1 cellular context compared by ENCODE assay signal in genomic region chr1:30845891-30846290, GRCh38.
TF ChIP-seq lines count a peak whose summit lies in the region.

No MANE protein-coding gene starts in this region.

TF ChIP-seq in WTC11, 78 proteins besides CTCF, POLR2A, EP300 and RAD21:
- TF ChIP-seq, protein P1, sequence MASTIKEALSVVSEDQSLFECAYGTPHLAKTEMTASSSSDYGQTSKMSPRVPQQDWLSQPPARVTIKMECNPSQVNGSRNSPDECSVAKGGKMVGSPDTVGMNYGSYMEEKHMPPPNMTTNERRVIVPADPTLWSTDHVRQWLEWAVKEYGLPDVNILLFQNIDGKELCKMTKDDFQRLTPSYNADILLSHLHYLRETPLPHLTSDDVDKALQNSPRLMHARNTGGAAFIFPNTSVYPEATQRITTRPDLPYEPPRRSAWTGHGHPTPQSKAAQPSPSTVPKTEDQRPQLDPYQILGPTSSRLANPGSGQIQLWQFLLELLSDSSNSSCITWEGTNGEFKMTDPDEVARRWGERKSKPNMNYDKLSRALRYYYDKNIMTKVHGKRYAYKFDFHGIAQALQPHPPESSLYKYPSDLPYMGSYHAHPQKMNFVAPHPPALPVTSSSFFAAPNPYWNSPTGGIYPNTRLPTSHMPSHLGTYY (CRISPR knock-in tag; IDR thresholded peaks at IDR 0.05), result no peak
- TF ChIP-seq ZNF121 (CRISPR knock-in tag; IDR thresholded peaks at IDR 0.05) (no peak), ATF1 (CRISPR knock-in tag; IDR thresholded peaks at IDR 0.05) (no peak), USF1 (CRISPR knock-in tag; IDR thresholded peaks at IDR 0.05) (no peak), CBFB (CRISPR knock-in tag; IDR thresholded peaks at IDR 0.05; ENCODE audit: low read depth) (no peak), CREB1 (CRISPR knock-in tag; IDR thresholded peaks at IDR 0.05) (no peak), JUN (CRISPR knock-in tag; IDR thresholded peaks at IDR 0.05) (no peak), SOX15 (CRISPR knock-in tag; IDR thresholded peaks at IDR 0.05) (no peak), E2F4 (CRISPR knock-in tag; IDR thresholded peaks at IDR 0.05; ENCODE audit: borderline replicate concordance, low read depth) (no peak), ZNF219 (CRISPR knock-in tag; IDR thresholded peaks at IDR 0.05; ENCODE audit: borderline replicate concordance) (no peak), SMAD4 (CRISPR knock-in tag; IDR thresholded peaks at IDR 0.05) (no peak), NR3C1 (CRISPR knock-in tag; conservative IDR thresholded peaks at IDR 0.05; ENCODE audit: low read depth) (no peak), GTF2I (CRISPR knock-in tag; conservative IDR thresholded peaks at IDR 0.05) (no peak), JAZF1 (CRISPR knock-in tag; IDR thresholded peaks at IDR 0.05) (no peak), IRF2 (CRISPR knock-in tag; IDR thresholded peaks at IDR 0.05; ENCODE audit: borderline replicate concordance, low read depth) (no peak), HMGA2 (CRISPR knock-in tag; IDR thresholded peaks at IDR 0.05) (no peak)
- TF ChIP-seq, protein P2, sequence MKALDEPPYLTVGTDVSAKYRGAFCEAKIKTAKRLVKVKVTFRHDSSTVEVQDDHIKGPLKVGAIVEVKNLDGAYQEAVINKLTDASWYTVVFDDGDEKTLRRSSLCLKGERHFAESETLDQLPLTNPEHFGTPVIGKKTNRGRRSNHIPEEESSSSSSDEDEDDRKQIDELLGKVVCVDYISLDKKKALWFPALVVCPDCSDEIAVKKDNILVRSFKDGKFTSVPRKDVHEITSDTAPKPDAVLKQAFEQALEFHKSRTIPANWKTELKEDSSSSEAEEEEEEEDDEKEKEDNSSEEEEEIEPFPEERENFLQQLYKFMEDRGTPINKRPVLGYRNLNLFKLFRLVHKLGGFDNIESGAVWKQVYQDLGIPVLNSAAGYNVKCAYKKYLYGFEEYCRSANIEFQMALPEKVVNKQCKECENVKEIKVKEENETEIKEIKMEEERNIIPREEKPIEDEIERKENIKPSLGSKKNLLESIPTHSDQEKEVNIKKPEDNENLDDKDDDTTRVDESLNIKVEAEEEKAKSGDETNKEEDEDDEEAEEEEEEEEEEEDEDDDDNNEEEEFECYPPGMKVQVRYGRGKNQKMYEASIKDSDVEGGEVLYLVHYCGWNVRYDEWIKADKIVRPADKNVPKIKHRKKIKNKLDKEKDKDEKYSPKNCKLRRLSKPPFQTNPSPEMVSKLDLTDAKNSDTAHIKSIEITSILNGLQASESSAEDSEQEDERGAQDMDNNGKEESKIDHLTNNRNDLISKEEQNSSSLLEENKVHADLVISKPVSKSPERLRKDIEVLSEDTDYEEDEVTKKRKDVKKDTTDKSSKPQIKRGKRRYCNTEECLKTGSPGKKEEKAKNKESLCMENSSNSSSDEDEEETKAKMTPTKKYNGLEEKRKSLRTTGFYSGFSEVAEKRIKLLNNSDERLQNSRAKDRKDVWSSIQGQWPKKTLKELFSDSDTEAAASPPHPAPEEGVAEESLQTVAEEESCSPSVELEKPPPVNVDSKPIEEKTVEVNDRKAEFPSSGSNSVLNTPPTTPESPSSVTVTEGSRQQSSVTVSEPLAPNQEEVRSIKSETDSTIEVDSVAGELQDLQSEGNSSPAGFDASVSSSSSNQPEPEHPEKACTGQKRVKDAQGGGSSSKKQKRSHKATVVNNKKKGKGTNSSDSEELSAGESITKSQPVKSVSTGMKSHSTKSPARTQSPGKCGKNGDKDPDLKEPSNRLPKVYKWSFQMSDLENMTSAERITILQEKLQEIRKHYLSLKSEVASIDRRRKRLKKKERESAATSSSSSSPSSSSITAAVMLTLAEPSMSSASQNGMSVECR (CRISPR knock-in tag; IDR thresholded peaks at IDR 0.05; ENCODE audit: borderline replicate concordance), result no peak
- TF ChIP-seq, protein P3, sequence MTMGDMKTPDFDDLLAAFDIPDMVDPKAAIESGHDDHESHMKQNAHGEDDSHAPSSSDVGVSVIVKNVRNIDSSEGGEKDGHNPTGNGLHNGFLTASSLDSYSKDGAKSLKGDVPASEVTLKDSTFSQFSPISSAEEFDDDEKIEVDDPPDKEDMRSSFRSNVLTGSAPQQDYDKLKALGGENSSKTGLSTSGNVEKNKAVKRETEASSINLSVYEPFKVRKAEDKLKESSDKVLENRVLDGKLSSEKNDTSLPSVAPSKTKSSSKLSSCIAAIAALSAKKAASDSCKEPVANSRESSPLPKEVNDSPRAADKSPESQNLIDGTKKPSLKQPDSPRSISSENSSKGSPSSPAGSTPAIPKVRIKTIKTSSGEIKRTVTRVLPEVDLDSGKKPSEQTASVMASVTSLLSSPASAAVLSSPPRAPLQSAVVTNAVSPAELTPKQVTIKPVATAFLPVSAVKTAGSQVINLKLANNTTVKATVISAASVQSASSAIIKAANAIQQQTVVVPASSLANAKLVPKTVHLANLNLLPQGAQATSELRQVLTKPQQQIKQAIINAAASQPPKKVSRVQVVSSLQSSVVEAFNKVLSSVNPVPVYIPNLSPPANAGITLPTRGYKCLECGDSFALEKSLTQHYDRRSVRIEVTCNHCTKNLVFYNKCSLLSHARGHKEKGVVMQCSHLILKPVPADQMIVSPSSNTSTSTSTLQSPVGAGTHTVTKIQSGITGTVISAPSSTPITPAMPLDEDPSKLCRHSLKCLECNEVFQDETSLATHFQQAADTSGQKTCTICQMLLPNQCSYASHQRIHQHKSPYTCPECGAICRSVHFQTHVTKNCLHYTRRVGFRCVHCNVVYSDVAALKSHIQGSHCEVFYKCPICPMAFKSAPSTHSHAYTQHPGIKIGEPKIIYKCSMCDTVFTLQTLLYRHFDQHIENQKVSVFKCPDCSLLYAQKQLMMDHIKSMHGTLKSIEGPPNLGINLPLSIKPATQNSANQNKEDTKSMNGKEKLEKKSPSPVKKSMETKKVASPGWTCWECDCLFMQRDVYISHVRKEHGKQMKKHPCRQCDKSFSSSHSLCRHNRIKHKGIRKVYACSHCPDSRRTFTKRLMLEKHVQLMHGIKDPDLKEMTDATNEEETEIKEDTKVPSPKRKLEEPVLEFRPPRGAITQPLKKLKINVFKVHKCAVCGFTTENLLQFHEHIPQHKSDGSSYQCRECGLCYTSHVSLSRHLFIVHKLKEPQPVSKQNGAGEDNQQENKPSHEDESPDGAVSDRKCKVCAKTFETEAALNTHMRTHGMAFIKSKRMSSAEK (CRISPR knock-in tag; IDR thresholded peaks at IDR 0.05; ENCODE audit: borderline replicate concordance), result no peak
- TF ChIP-seq, protein P4, sequence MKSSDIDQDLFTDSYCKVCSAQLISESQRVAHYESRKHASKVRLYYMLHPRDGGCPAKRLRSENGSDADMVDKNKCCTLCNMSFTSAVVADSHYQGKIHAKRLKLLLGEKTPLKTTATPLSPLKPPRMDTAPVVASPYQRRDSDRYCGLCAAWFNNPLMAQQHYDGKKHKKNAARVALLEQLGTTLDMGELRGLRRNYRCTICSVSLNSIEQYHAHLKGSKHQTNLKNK (CRISPR knock-in tag; IDR thresholded peaks at IDR 0.05), result no peak
- TF ChIP-seq, protein P5, sequence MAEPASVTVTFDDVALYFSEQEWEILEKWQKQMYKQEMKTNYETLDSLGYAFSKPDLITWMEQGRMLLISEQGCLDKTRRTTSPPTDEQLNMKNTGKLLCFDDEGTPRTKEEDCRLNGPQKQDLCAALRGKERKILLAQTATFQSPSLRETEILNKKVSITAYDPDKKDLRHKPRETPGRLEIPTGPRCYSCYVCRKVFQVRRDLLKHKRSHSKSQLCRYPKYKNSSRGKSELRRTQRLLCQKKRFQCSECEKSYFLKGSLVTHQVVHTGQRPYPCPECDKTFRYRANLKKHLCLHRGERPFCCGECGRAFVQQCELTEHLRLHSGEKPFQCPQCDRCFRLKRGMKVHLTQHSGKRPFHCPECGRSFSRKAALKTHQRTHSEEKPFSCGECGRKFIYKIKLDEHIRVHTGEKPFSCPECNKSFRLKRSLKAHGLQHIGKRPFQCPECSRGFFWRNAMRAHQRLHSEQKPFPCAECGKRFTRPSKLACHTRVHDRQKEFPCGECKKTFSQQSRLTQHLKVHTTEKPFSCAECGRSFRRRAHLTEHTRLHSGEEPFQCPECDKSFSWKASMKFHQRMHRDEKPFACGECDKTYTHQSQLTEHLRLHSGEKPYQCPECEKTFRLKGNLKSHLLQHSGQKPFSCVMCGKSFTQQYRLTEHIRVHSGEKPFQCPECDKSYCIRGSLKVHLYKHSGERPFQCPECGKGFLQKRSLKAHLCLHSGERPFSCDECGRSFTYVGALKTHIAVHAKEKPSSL (CRISPR knock-in tag; conservative IDR thresholded peaks at IDR 0.05), result no peak
